ENCODE assay signal across 8 cellular contexts in the genomic region with DNA sequence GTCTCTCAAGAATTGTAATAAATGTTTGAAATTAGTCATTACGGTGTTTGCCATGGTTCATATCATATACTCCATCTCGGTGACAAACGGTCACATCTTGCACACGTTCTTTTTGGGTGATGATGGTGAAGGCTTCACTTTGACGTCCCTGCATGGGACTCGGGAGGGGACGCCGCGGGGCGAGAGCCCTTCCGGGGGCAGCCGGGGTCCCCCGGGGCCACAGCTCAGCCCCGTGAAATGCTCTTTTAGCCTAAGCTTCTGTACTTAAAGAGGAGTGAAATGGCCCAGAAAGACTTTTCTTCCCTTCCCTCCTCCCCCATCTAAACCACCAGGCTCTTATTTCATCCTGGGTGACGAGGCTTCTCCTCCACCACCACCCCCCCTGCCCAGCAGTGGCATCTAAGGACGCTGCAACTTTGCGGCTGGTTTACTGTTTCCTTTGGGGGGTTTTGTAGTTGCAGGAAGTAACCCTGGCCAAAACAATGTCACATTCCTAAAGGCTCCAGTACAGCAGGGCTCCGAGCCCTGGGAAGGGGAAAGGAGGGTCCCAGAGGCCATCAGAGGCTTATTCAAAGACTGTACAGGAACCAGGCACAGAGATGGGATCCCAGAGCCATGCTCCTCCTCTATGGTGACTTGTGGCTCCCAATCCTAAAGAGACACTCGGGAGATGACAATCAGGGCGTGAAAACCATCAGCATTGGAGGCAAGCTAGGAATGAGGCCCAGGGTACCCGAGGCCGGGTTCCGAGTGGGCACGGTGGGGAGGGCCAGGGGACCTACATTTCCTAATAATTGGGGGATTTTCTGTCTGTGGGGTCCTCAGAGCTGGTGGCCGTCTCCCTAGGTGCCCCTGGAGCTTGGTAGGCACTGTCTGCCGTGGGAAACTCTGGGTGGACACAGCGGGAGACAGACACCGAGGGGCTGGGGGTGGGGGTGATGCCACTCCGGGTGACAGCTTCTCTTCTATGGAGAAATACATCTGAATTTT.
DNase-seq lines count a peak whose midpoint lies in the region; ATAC-seq, FAIRE-seq and TF ChIP-seq lines count a peak whose summit lies in the region.

No MANE protein-coding gene starts in this region.

- no peak for FAIRE-seq in D721Med (lab: Jason Lieb, UNC)

- no peak for TF ChIP-seq CTCF in D721Med (IDR thresholded peaks at IDR 0.05; ENCODE audit: insufficient read depth, missing control alignments)

- ATAC-seq in HG03095 (IDR thresholded peaks at IDR 0.05; ENCODE audit: unreplicated experiment): no peak

- DNase-seq in DMS79 (lab: John Stamatoyannopoulos, UW) (peak; percentile 30), GM19240 (ENCODE audit: insufficient read length, low spot score) (no peak), D721Med (ENCODE audit: insufficient read length, low spot score) (no peak), NCI-H226 (no peak)
- peak; percentile 23 to 36 for DNase-seq in activated CD4-positive, alpha-beta T cell treated with anti-CD3 and anti-CD28 coated beads for 4 hours
- peak; percentile 56 for DNase-seq in central memory CD4-positive, alpha-beta T cell
- DNase-seq in stimulated activated CD4-positive, alpha-beta T cell treated with anti-CD3 and anti-CD28 coated beads, Interleukin-15, amount 100 ng/mL, for 24 hours: peak; percentile 75

Comparison
In these comparisons a context has a peak if more than half of its experiments do, and no peak if none do; other contexts are left out.
1. DNase-seq: peak in DMS79 (single experiment), activated CD4-positive, alpha-beta T cell treated with anti-CD3 and anti-CD28 coated beads for 4 hours (2 of 2), central memory CD4-positive, alpha-beta T cell (single experiment) and stimulated activated CD4-positive, alpha-beta T cell treated with anti-CD3 and anti-CD28 coated beads, Interleukin-15, amount 100 ng/mL, for 24 hours (single experiment); none in GM19240 (single experiment), D721Med (single experiment) and NCI-H226 (single experiment).